Comparison of ENCODE assay signal across 1 cellular context in the genomic region with DNA sequence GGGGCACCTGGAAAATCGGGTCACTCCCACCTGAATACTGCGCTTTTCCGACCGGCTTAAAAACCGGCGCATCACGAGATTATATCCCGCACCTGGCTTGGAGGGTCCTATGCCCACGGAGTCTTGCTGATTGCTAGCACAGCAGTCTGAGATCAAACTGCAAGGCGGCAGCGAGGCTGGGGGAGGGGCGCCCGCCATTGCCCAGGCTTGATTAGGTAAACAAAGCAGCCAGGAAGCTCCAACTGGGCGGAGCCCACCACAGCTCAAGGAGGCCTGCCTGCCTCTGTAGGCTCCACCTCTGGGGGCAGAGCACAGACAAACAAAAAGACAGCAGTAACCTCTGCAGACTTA.
TF ChIP-seq lines count a peak whose summit lies in the region.

No MANE protein-coding gene starts in this region.

TF ChIP-seq in K562, 482 proteins besides CTCF, POLR2A, EP300 and RAD21 (continued from another document):
- TF ChIP-seq, protein P1, sequence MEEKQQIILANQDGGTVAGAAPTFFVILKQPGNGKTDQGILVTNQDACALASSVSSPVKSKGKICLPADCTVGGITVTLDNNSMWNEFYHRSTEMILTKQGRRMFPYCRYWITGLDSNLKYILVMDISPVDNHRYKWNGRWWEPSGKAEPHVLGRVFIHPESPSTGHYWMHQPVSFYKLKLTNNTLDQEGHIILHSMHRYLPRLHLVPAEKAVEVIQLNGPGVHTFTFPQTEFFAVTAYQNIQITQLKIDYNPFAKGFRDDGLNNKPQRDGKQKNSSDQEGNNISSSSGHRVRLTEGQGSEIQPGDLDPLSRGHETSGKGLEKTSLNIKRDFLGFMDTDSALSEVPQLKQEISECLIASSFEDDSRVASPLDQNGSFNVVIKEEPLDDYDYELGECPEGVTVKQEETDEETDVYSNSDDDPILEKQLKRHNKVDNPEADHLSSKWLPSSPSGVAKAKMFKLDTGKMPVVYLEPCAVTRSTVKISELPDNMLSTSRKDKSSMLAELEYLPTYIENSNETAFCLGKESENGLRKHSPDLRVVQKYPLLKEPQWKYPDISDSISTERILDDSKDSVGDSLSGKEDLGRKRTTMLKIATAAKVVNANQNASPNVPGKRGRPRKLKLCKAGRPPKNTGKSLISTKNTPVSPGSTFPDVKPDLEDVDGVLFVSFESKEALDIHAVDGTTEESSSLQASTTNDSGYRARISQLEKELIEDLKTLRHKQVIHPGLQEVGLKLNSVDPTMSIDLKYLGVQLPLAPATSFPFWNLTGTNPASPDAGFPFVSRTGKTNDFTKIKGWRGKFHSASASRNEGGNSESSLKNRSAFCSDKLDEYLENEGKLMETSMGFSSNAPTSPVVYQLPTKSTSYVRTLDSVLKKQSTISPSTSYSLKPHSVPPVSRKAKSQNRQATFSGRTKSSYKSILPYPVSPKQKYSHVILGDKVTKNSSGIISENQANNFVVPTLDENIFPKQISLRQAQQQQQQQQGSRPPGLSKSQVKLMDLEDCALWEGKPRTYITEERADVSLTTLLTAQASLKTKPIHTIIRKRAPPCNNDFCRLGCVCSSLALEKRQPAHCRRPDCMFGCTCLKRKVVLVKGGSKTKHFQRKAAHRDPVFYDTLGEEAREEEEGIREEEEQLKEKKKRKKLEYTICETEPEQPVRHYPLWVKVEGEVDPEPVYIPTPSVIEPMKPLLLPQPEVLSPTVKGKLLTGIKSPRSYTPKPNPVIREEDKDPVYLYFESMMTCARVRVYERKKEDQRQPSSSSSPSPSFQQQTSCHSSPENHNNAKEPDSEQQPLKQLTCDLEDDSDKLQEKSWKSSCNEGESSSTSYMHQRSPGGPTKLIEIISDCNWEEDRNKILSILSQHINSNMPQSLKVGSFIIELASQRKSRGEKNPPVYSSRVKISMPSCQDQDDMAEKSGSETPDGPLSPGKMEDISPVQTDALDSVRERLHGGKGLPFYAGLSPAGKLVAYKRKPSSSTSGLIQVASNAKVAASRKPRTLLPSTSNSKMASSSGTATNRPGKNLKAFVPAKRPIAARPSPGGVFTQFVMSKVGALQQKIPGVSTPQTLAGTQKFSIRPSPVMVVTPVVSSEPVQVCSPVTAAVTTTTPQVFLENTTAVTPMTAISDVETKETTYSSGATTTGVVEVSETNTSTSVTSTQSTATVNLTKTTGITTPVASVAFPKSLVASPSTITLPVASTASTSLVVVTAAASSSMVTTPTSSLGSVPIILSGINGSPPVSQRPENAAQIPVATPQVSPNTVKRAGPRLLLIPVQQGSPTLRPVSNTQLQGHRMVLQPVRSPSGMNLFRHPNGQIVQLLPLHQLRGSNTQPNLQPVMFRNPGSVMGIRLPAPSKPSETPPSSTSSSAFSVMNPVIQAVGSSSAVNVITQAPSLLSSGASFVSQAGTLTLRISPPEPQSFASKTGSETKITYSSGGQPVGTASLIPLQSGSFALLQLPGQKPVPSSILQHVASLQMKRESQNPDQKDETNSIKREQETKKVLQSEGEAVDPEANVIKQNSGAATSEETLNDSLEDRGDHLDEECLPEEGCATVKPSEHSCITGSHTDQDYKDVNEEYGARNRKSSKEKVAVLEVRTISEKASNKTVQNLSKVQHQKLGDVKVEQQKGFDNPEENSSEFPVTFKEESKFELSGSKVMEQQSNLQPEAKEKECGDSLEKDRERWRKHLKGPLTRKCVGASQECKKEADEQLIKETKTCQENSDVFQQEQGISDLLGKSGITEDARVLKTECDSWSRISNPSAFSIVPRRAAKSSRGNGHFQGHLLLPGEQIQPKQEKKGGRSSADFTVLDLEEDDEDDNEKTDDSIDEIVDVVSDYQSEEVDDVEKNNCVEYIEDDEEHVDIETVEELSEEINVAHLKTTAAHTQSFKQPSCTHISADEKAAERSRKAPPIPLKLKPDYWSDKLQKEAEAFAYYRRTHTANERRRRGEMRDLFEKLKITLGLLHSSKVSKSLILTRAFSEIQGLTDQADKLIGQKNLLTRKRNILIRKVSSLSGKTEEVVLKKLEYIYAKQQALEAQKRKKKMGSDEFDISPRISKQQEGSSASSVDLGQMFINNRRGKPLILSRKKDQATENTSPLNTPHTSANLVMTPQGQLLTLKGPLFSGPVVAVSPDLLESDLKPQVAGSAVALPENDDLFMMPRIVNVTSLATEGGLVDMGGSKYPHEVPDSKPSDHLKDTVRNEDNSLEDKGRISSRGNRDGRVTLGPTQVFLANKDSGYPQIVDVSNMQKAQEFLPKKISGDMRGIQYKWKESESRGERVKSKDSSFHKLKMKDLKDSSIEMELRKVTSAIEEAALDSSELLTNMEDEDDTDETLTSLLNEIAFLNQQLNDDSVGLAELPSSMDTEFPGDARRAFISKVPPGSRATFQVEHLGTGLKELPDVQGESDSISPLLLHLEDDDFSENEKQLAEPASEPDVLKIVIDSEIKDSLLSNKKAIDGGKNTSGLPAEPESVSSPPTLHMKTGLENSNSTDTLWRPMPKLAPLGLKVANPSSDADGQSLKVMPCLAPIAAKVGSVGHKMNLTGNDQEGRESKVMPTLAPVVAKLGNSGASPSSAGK (IDR thresholded peaks at IDR 0.05) = peak; percentile 5; the same call in 1 of the 2 replicates
